Comparison of ENCODE assay signal across 8 cellular contexts in the genomic region with DNA sequence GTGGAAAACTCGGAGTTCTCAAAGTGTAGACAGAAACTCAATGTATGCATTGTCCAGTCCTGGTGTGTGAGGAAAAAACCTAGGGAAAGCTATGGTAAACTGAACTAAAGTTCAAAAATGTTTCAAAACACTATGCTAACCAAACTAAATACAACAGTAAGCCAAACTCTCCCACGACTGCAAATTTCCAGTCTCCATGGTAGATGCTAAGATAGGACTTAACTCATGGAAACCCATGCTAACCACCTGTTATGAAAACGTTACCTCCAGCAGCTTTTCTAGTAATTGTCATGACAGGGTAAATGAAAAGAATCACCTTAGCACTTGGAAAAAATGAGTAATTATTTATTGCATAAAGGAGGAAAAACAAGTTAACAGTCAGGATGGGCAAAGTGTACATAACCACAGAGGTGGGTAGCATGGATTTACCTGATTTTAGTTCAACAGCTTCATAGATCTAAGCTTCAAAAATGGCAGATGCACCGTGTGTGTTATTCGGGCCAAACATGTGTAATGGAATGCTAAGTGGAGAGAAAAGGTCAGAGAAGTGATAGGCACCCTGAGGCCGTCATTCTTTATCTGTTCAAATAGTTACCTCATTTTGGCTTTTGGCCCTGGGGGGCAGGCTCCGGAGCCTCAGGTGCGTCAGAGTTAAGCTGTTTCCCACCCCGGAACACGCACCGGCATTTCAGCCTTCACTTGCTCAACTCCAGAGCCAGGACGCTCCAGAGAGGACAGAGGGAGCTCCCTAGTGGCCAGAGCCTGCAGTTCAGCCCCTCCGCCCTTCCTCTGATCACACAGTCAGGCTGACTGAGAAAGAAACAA.
DNase-seq lines count a peak whose midpoint lies in the region; ATAC-seq lines count a peak whose summit lies in the region.

No MANE protein-coding gene starts in this region.

- no peak overlapping the region for H2BK15ac ChIP-seq in mesenchymal stem cell (ENCODE audit: low read depth, poor library complexity, severe bottlenecking)

- H2BK12ac ChIP-seq in mesenchymal stem cell (ENCODE audit: low read length in 2 of 2) = no peak overlapping the region

- H3K4me3 ChIP-seq in mesenchymal stem cell (ENCODE audit: insufficient read depth in 1 of 2, low read depth in 1 of 2, low read length in 2 of 2) = peak overlapping the region in 1 of 2 experiments; percentile 64

- POLR2A ChIA-PET in activated CD4-positive, alpha-beta memory T cell treated with anti-CD3 and anti-CD28 coated beads for 36 hours (lab: Charles Lee) = interaction anchor here (0.6 to 1.5 kb wide), 6 partner anchors 16 to 867 kb away, joined by 3 to 6 read pairs (median 4); no protein-coding TSS in a partner anchor

- peak overlapping the region; percentile 46 for H3K4me2 ChIP-seq in mesenchymal stem cell (ENCODE audit: low read length, poor library complexity, severe bottlenecking)

- H2BK120ac ChIP-seq in mesenchymal stem cell (ENCODE audit: low read depth, low read length) = no peak overlapping the region

- H3K9me3 Mint-ChIP-seq in activated CD4-positive, alpha-beta memory T cell treated with anti-CD3 and anti-CD28 coated beads for 36 hours = no peaks in the 10 kb centered on the region

- no peak overlapping the region for H3K4ac ChIP-seq in mesenchymal stem cell (ENCODE audit: low read depth in 1 of 2, low read length in 2 of 2)

- peak overlapping the region; percentile 75 for H3K9ac ChIP-seq in mesenchymal stem cell (ENCODE audit: low read length)

- peak overlapping the region; percentile 66 for H3K4me3 Mint-ChIP-seq in activated CD4-positive, alpha-beta memory T cell treated with anti-CD3 and anti-CD28 coated beads for 36 hours

- no peak overlapping the region for H2AK5ac ChIP-seq in mesenchymal stem cell (ENCODE audit: low read length, severe bottlenecking)

- no peak overlapping the region for H4K91ac ChIP-seq in mesenchymal stem cell (ENCODE audit: low read length)

- no peak overlapping the region for H3K14ac ChIP-seq in mesenchymal stem cell (ENCODE audit: low read length in 2 of 2)

- H3K9me3 ChIP-seq in mesenchymal stem cell (ENCODE audit: control insufficient read depth, low read length) = no peaks in the 10 kb centered on the region

- H3K36me3 Mint-ChIP-seq in activated CD4-positive, alpha-beta memory T cell treated with anti-CD3 and anti-CD28 coated beads for 36 hours = no peaks in the 10 kb centered on the region

- CTCF ChIA-PET in activated CD4-positive, alpha-beta memory T cell treated with anti-CD3 and anti-CD28 coated beads for 36 hours (lab: Charles Lee) = interaction anchor here (0.6 to 3.0 kb wide), 54 partner anchors 9 to 667 kb away, joined by 3 to 46 read pairs (median 4); a partner anchor contains a TSS

- H2AFZ ChIP-seq in mesenchymal stem cell (ENCODE audit: low read depth, low read length) = peak overlapping the region; percentile 20

- no peak overlapping the region for H3K23ac ChIP-seq in mesenchymal stem cell (ENCODE audit: low read length in 2 of 2)

- intact Hi-C loops in activated CD4-positive, alpha-beta memory T cell treated with anti-CD3 and anti-CD28 coated beads for 36 hours (cut with micrococcal nuclease) = loop anchor here (1.0 to 5.0 kb wide), 5 partner anchors 15 to 572 kb away; a partner anchor contains a TSS

- peak in 12 of 14 donors; percentile 30 to 71 (median 51) for DNase-seq in C1 segment of cervical spinal cord (lab: John Stamatoyannopoulos, UW)
- DNase-seq in NCI-H748 treated with DMSO at 0.1 percent for 48 hours (lab: John Stamatoyannopoulos, UW) = peak; percentile 70
- peak; percentile 95 for DNase-seq in activated CD4-positive, alpha-beta memory T cell treated with anti-CD3 and anti-CD28 coated beads for 36 hours
- peak; percentile 91 for DNase-seq in ecto neural progenitor cell (ENCODE audit: low spot score)
- DNase-seq in mesenchymal stem cell = peak; percentile 85
- peak; percentile 53 for DNase-seq in stimulated activated CD8-positive, alpha-beta memory T cell treated with anti-CD3 and anti-CD28 coated beads, Interleukin-12 subunit alpha, Interleukin-12 subunit beta, amount 100 ng/mL, for 24 hours (ENCODE audit: extremely low read depth)

- peak overlapping the region; percentile 55 for H3K27ac Mint-ChIP-seq in activated CD4-positive, alpha-beta memory T cell treated with anti-CD3 and anti-CD28 coated beads for 36 hours

- peaks cover 3% of the 10 kb centered on the region for H3K4me1 ChIP-seq in mesenchymal stem cell (ENCODE audit: control insufficient read depth, insufficient read depth, low read depth, low read length)

- no peaks in the 10 kb centered on the region for H3K27me3 Mint-ChIP-seq in activated CD4-positive, alpha-beta memory T cell treated with anti-CD3 and anti-CD28 coated beads for 36 hours

- ATAC-seq in GM19328 (IDR thresholded peaks at IDR 0.05; ENCODE audit: unreplicated experiment) (peak; percentile 100), HG03442 (IDR thresholded peaks at IDR 0.05; ENCODE audit: unreplicated experiment) (peak; percentile 100)

- H3K27me3 ChIP-seq in mesenchymal stem cell (ENCODE audit: control insufficient read depth in 1 of 2, insufficient read depth in 1 of 2, low read length in 2 of 2) = no peaks in the 10 kb centered on the region

- H4K8ac ChIP-seq in mesenchymal stem cell (ENCODE audit: low read length) = no peak overlapping the region

- no peak overlapping the region for H3K18ac ChIP-seq in mesenchymal stem cell (ENCODE audit: low read depth in 1 of 2, low read length in 2 of 2)

- H3K36me3 ChIP-seq in mesenchymal stem cell (ENCODE audit: control insufficient read depth in 1 of 2, insufficient read depth in 2 of 2, low read depth in 1 of 2, low read length in 2 of 2) = peaks cover 0 to 26% of the 10 kb centered on the region in 2 experiments

- 25% methylated on average over 11 of the region's 13 CpGs for WGBS in mesenchymal stem cell

- no peak overlapping the region for H2BK5ac ChIP-seq in mesenchymal stem cell (ENCODE audit: low read depth, low read length, poor library complexity, severe bottlenecking)

- H3K27ac ChIP-seq in mesenchymal stem cell (ENCODE audit: low read length, poor library complexity, severe bottlenecking) = no peak overlapping the region

- peaks cover 17% of the 10 kb centered on the region for H3K4me1 Mint-ChIP-seq in activated CD4-positive, alpha-beta memory T cell treated with anti-CD3 and anti-CD28 coated beads for 36 hours (ENCODE audit: low read depth)

- H3K79me1 ChIP-seq in mesenchymal stem cell (replicated peaks; ENCODE audit: low read length, poor library complexity, severe bottlenecking) = no peaks in the 10 kb centered on the region
